Comparison of ENCODE assay signal across 8 cellular contexts in the genomic region with DNA sequence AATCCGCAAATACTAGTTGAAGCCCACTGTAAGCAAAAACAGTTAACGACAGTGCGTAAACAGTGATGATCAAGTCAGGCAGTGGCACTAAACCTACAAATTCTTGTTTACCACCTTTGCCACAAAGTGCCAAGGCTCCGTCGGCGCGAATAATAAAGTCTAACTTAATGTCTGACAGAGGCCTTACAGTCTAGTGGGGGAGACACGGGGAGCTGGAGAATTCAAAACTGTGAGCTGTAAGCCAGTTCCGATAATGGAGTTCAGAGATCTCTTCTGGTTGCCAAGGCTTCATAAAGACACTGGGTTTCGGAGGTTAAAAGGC. TPM values are rescaled to one million over a fixed set of nuclear protein-coding genes. Genes with fewer than 3 reads are reported as not detected.
DNase-seq lines count a peak whose midpoint lies in the region; ATAC-seq, FAIRE-seq and TF ChIP-seq lines count a peak whose summit lies in the region.

No MANE protein-coding gene starts in this region.

- H3K4me1 ChIP-seq in K562 (replicated peaks in 1 of 2; ENCODE audit: control insufficient read depth in 2 of 2, insufficient read depth in 2 of 2, low read length in 2 of 2) (peaks cover 6 to 10% of the 10 kb centered on the region in 2 experiments; a peak in 4 of 5 replicates), mucosa of rectum (ENCODE audit: control insufficient read depth in 2 of 2, insufficient read depth in 2 of 2, low read length in 2 of 2) (peaks cover 0 to 8% of the 10 kb centered on the region in 2 donors), upper lobe of left lung (peaks cover 7 to 20% (median 17%) of the 10 kb centered on the region in 4 donors), mesenchymal stem cell (ENCODE audit: control insufficient read depth, insufficient read depth, low read depth, low read length) (peaks cover 2% of the 10 kb centered on the region)

- H3K79me2 ChIP-seq in K562 (ENCODE audit: control insufficient read depth, insufficient read depth, low read length) = no peaks in the 10 kb centered on the region

- H4K20me1 ChIP-seq in K562 (replicated peaks; ENCODE audit: control insufficient read depth, insufficient read depth, low read length) = no peaks in the 10 kb centered on the region

- H3K4me1 Mint-ChIP-seq in activated naive CD4-positive, alpha-beta T cell treated with anti-CD3 and anti-CD28 coated beads, Interleukin-2, amount 50 U/mL, for 24 hours = peaks cover 44% of the 10 kb centered on the region

- no peaks in the 10 kb centered on the region for H3K9me3 ChIP-seq in K562 (replicated peaks; ENCODE audit: control insufficient read depth, insufficient read depth, low read depth, low read length)
- no peaks in the 10 kb centered on the region for H3K9me3 ChIP-seq in mucosa of rectum (ENCODE audit: control insufficient read depth in 2 of 2, low read length in 2 of 2)
- H3K9me3 ChIP-seq in upper lobe of left lung = no peaks in the 10 kb centered on the region
- H3K9me3 ChIP-seq in mesenchymal stem cell (ENCODE audit: control insufficient read depth, low read length) = no peaks in the 10 kb centered on the region

- no peak for DNase-seq in activated naive CD4-positive, alpha-beta T cell (lab: John Stamatoyannopoulos, UW)
- DNase-seq in K562 (ENCODE audit: extremely low read depth in 1 of 4, low spot score in 3 of 4) = no peak
- DNase-seq in upper lobe of left lung = no peak
- DNase-seq in mesenchymal stem cell = no peak
- no peak for DNase-seq in Kasumi-1 (lab: John Stamatoyannopoulos, UW)

- no TSS peak for BruUV-seq in K562 (replicated peaks; lab: Mats Ljungman, UMichigan)

- no peak overlapping the region for H2BK120ac ChIP-seq in mesenchymal stem cell (ENCODE audit: low read depth, low read length)

- H3K9me1 ChIP-seq in K562 (ENCODE audit: control insufficient read depth, insufficient read depth, low read length) = no peaks in the 10 kb centered on the region

- intact Hi-C loops in K562 (cut with micrococcal nuclease) = no loop called here

- TF ChIP-seq POLR2A in K562 (conservative IDR thresholded peaks at IDR 0.05) (no peak), upper lobe of left lung (IDR thresholded peaks at IDR 0.05) (no peak)

- POLR2A ChIA-PET in K562 (lab: Yijun Ruan, JAX) = no interaction called here

- H3K27ac ChIP-seq in K562 (ENCODE audit: extremely low read depth, low read depth, low read length) (no peak overlapping the region), mucosa of rectum (ENCODE audit: low read depth in 2 of 2, low read length in 2 of 2) (no peak overlapping the region), upper lobe of left lung (no peak overlapping the region), mesenchymal stem cell (ENCODE audit: low read length, poor library complexity, severe bottlenecking) (no peak overlapping the region)

- H3K9me3 Mint-ChIP-seq in activated naive CD4-positive, alpha-beta T cell treated with anti-CD3 and anti-CD28 coated beads, Interleukin-2, amount 50 U/mL, for 24 hours = no peaks in the 10 kb centered on the region

- H3K18ac ChIP-seq in mesenchymal stem cell (ENCODE audit: low read depth in 1 of 2, low read length in 2 of 2) = no peak overlapping the region

- H3K4me2 ChIP-seq in K562 (ENCODE audit: insufficient read depth, low read length) = peak overlapping the region; percentile 91
- no peak overlapping the region for H3K4me2 ChIP-seq in mesenchymal stem cell (ENCODE audit: low read length, poor library complexity, severe bottlenecking)

- H3K4me3 ChIP-seq in K562 (peak overlapping the region; percentile 83), mucosa of rectum (ENCODE audit: low read length in 2 of 2) (peak overlapping the region; percentile 88 to 97), upper lobe of left lung (peak overlapping the region in 3 of 4 donors; percentile 73 to 94 (median 88)), mesenchymal stem cell (ENCODE audit: insufficient read depth in 1 of 2, low read depth in 1 of 2, low read length in 2 of 2) (peak overlapping the region in 1 of 2 experiments; percentile 93)

- H3K79me1 ChIP-seq in mesenchymal stem cell (replicated peaks; ENCODE audit: low read length, poor library complexity, severe bottlenecking) = peaks cover 14% of the 10 kb centered on the region

- H3K36me3 ChIP-seq in K562 (ENCODE audit: control insufficient read depth, insufficient read depth, low read length) (no peaks in the 10 kb centered on the region), mucosa of rectum (ENCODE audit: control insufficient read depth in 2 of 2, insufficient read depth in 2 of 2, low read length in 2 of 2) (no peaks in the 10 kb centered on the region), upper lobe of left lung (no peaks in the 10 kb centered on the region), mesenchymal stem cell (ENCODE audit: control insufficient read depth in 1 of 2, insufficient read depth in 2 of 2, low read depth in 1 of 2, low read length in 2 of 2) (peaks cover 0 to 6% of the 10 kb centered on the region in 2 experiments)

- no peak overlapping the region for H2BK12ac ChIP-seq in mesenchymal stem cell (ENCODE audit: low read length in 2 of 2)

- H2AFZ ChIP-seq in K562 (ENCODE audit: low read depth, low read length) (peak overlapping the region; percentile 95), mesenchymal stem cell (ENCODE audit: low read depth, low read length) (no peak overlapping the region)

- H4K91ac ChIP-seq in mesenchymal stem cell (ENCODE audit: low read length) = no peak overlapping the region

- peaks cover 3% of the 10 kb centered on the region for H3K27me3 Mint-ChIP-seq in activated naive CD4-positive, alpha-beta T cell treated with anti-CD3 and anti-CD28 coated beads, Interleukin-2, amount 50 U/mL, for 24 hours

- ATAC-seq in K562 (no peak), upper lobe of left lung (ENCODE audit: low FRiP score in 2 of 2) (no peak), GM18868 (IDR thresholded peaks at IDR 0.05; ENCODE audit: unreplicated experiment) (no peak)

- no peak overlapping the region for H3K14ac ChIP-seq in mesenchymal stem cell (ENCODE audit: low read length in 2 of 2)

- no peak overlapping the region for H4K8ac ChIP-seq in mesenchymal stem cell (ENCODE audit: low read length)

- no peak for FAIRE-seq in K562 (lab: Jason Lieb, UNC)

- no peak overlapping the region for H2BK5ac ChIP-seq in mesenchymal stem cell (ENCODE audit: low read depth, low read length, poor library complexity, severe bottlenecking)

- in situ Hi-C loops in K562 (cut with MboI) = no loop called here

- H3K4ac ChIP-seq in mesenchymal stem cell (ENCODE audit: low read depth in 1 of 2, low read length in 2 of 2) = no peak overlapping the region

- H3K27me3 ChIP-seq in K562 (ENCODE audit: control insufficient read depth in 2 of 2, insufficient read depth in 2 of 2, low read length in 2 of 2) = peaks cover 2 to 11% of the 10 kb centered on the region in 2 experiments; a peak in 3 of 5 replicates
- no peaks in the 10 kb centered on the region for H3K27me3 ChIP-seq in mucosa of rectum (ENCODE audit: control insufficient read depth in 2 of 2, insufficient read depth in 2 of 2, low read length in 2 of 2)
- H3K27me3 ChIP-seq in upper lobe of left lung = no peaks in the 10 kb centered on the region
- no peaks in the 10 kb centered on the region for H3K27me3 ChIP-seq in mesenchymal stem cell (ENCODE audit: control insufficient read depth in 1 of 2, insufficient read depth in 1 of 2, low read length in 2 of 2)

- TF ChIP-seq CTCF in K562 (IDR thresholded peaks at IDR 0.05 in 2 of 3, conservative IDR thresholded peaks at IDR 0.05 in 1 of 3; ENCODE audit: insufficient read depth in 2 of 3, low read depth in 1 of 3, low read length in 3 of 3) = no peak
- TF ChIP-seq CTCF in upper lobe of left lung (IDR thresholded peaks at IDR 0.05) = no peak

- no peak for TF ChIP-seq RAD21 in K562 (CRISPR knock-in tag; conservative IDR thresholded peaks at IDR 0.05 in 1 of 2, IDR thresholded peaks at IDR 0.05 in 1 of 2)

- CTCF ChIA-PET in K562 (lab: Yijun Ruan, JAX; ENCODE audit: low intra/inter-chr PET ratio) = no interaction called here

- H3K36me3 Mint-ChIP-seq in activated naive CD4-positive, alpha-beta T cell treated with anti-CD3 and anti-CD28 coated beads, Interleukin-2, amount 50 U/mL, for 24 hours = peaks cover 3% of the 10 kb centered on the region

- TF ChIP-seq EP300 in K562 (IDR thresholded peaks at IDR 0.05; ENCODE audit: low read length) (no peak), upper lobe of left lung (IDR thresholded peaks at IDR 0.05) (no peak)

- H2BK15ac ChIP-seq in mesenchymal stem cell (ENCODE audit: low read depth, poor library complexity, severe bottlenecking) = no peak overlapping the region

- H3K27ac Mint-ChIP-seq in activated naive CD4-positive, alpha-beta T cell treated with anti-CD3 and anti-CD28 coated beads, Interleukin-2, amount 50 U/mL, for 24 hours = peak overlapping the region; percentile 79

- H3K23ac ChIP-seq in mesenchymal stem cell (ENCODE audit: low read length in 2 of 2) = no peak overlapping the region

- whole genome bisulfite sequencing in K562 (ENCODE audit: insufficient coverage, low coverage, missing lambda C conversion rate) = 52% methylated on average over 10 of the region's 10 CpGs
- WGBS in upper lobe of left lung, 2 donors = 62 to 64% methylated on average over 10 of the region's 10 CpGs
- WGBS in mesenchymal stem cell = 74% methylated on average over 10 of the region's 10 CpGs

- no peak overlapping the region for H2AK5ac ChIP-seq in mesenchymal stem cell (ENCODE audit: low read length, severe bottlenecking)

- H3K4me3 Mint-ChIP-seq in activated naive CD4-positive, alpha-beta T cell treated with anti-CD3 and anti-CD28 coated beads, Interleukin-2, amount 50 U/mL, for 24 hours = peak overlapping the region; percentile 95

- peak overlapping the region in 1 of 2 experiments; percentile 49; a peak in 1 of 4 replicates for H3K9ac ChIP-seq in K562 (ENCODE audit: insufficient read depth in 1 of 2, low read depth in 2 of 2, low read length in 2 of 2)
- peak overlapping the region in 1 of 2 donors; percentile 76 for H3K9ac ChIP-seq in mucosa of rectum (ENCODE audit: low read depth in 1 of 2, low read length in 2 of 2)
- no peak overlapping the region for H3K9ac ChIP-seq in mesenchymal stem cell (ENCODE audit: low read length)

RNA-seq across cellular contexts. Expression of a gene that starts 0.3 kb away (rescaled TPM):
- 2.6 and 9.1 TPM in 2 replicates for total RNA-seq in K562 (2011; cell fraction: chromatin; rRNA removed; ENCODE audit: low replicate concordance)
- total RNA-seq in K562 (2011; cell fraction: nucleolus; rRNA removed) = 0.79 and 1.5 TPM in 2 replicates
- total RNA-seq in K562 (2011; cell fraction: nucleoplasm; rRNA removed) = 1.7 and 2.9 TPM in 2 replicates
- 1.8 and 4.2 TPM in 2 replicates for total RNA-seq in K562 (2014; rRNA removed)
- total RNA-seq in K562 (2014; rRNA removed; fragmentation: Illumina TruSeq; extraction: Trizol) = 1.9 and 2.4 TPM in 2 replicates
- 2.0 TPM in 2 replicates for total RNA-seq in K562 (2015; rRNA removed; fragmentation: Illumina TruSeq; extraction: Trizol)
- 2.3 and 2.9 TPM in 2 replicates for total RNA-seq in K562 (2021)
- polyA plus RNA-seq in K562 (2011; rRNA removed) = 1.4 and 2.1 TPM in 2 replicates
- 0.88 and 1.0 TPM in 2 replicates for polyA plus RNA-seq in K562 (2011; cell fraction: cytosol; rRNA removed)
- 1.7 and 2.1 TPM in 2 replicates for polyA plus RNA-seq in K562 (2011; cell fraction: nucleus; rRNA removed)
- polyA plus RNA-seq in K562 (2012) = 1.6 and 2.5 TPM in 2 replicates
- polyA plus RNA-seq in K562 (2014; fragmentation: Illumina TruSeq; extraction: Trizol) = 1.6 TPM in 2 replicates
- polyA plus RNA-seq in K562 (2014; fragmentation: Nextera tagmentation; extraction: Ambion mirVana) = under 1 TPM; 0.28 to 0.67 TPM
- polyA plus RNA-seq in K562 (2014; rRNA removed) = 1.1 and 1.8 TPM in 2 replicates
- 3.7 and 4.0 TPM in 2 replicates for polyA minus RNA-seq in K562 (2011; rRNA and poly(A)+ RNA removed)
- polyA minus RNA-seq in K562 (2011; cell fraction: cytosol; rRNA and poly(A)+ RNA removed) = 1.7 and 5.1 TPM in 2 replicates
- polyA minus RNA-seq in K562 (2011; cell fraction: nucleus; rRNA and poly(A)+ RNA removed) = 2.0 and 3.9 TPM in 2 replicates
- total RNA-seq in upper lobe of left lung = 10 to 100 TPM; 11.0 to 56.6 (median 24.0) TPM
- polyA plus RNA-seq in mesenchymal stem cell (2013, experiment 1 of 2) = 23.5 TPM
- polyA plus RNA-seq in mesenchymal stem cell (2013, experiment 2 of 2) = 22.0 TPM
